In genomic region chr20:62913043-62913630, GRCh38 we compare ENCODE assay signal across 1 cellular context.
TF ChIP-seq lines count a peak whose summit lies in the region.

No MANE protein-coding gene starts in this region.

TF ChIP-seq in HepG2, 621 proteins besides CTCF, POLR2A, EP300 and RAD21 (continued from another document and continues in another):
- TF ChIP-seq GABPA (IDR thresholded peaks at IDR 0.05; ENCODE audit: low read depth, low read length) (no peak), GABPA (CRISPR knock-in tag; IDR thresholded peaks at IDR 0.05; ENCODE audit: low read depth) (no peak), ZNF775 (CRISPR knock-in tag; IDR thresholded peaks at IDR 0.05; ENCODE audit: borderline replicate concordance) (no peak), MLLT10 (CRISPR knock-in tag; IDR thresholded peaks at IDR 0.05) (no peak), THRA (CRISPR knock-in tag; IDR thresholded peaks at IDR 0.05; ENCODE audit: borderline replicate concordance) (peak; percentile 99), SNAI1 (CRISPR knock-in tag; IDR thresholded peaks at IDR 0.05; ENCODE audit: borderline replicate concordance) (no peak), PHF8 (CRISPR knock-in tag; IDR thresholded peaks at IDR 0.05) (no peak), SIN3A (IDR thresholded peaks at IDR 0.05; ENCODE audit: borderline replicate concordance, low read depth, low read length) (no peak), MIXL1 (CRISPR knock-in tag; IDR thresholded peaks at IDR 0.05) (no peak), PREB (CRISPR knock-in tag; IDR thresholded peaks at IDR 0.05) (no peak), SUZ12 (IDR thresholded peaks at IDR 0.05; ENCODE audit: low read depth, low read length) (no peak), PPARG (CRISPR knock-in tag; conservative IDR thresholded peaks at IDR 0.05) (no peak), SNAPC2 (CRISPR knock-in tag; IDR thresholded peaks at IDR 0.05) (no peak), RORA (CRISPR knock-in tag; IDR thresholded peaks at IDR 0.05) (no peak), NFRKB (IDR thresholded peaks at IDR 0.05) (no peak), ZFP90 (CRISPR knock-in tag; IDR thresholded peaks at IDR 0.05; ENCODE audit: borderline replicate concordance) (0 out of 2 replicates have a peak, but pooled peaks have one; percentile 63), TAF1 (CRISPR knock-in tag; IDR thresholded peaks at IDR 0.05) (no peak), ZNF329 (CRISPR knock-in tag; IDR thresholded peaks at IDR 0.05; ENCODE audit: low read depth) (no peak), GRHL1 (CRISPR knock-in tag; conservative IDR thresholded peaks at IDR 0.05) (no peak), U2AF2 (IDR thresholded peaks at IDR 0.05; ENCODE audit: low read depth, low read length) (no peak), ZBTB21 (CRISPR knock-in tag; IDR thresholded peaks at IDR 0.05) (no peak), ZNF670 (CRISPR knock-in tag; IDR thresholded peaks at IDR 0.05; ENCODE audit: borderline replicate concordance) (no peak), ESRRA (CRISPR knock-in tag; IDR thresholded peaks at IDR 0.05; ENCODE audit: low read depth) (no peak), NR1H2 (CRISPR knock-in tag; IDR thresholded peaks at IDR 0.05; ENCODE audit: borderline replicate concordance, low read depth) (no peak), NBN (conservative IDR thresholded peaks at IDR 0.05) (no peak), ZNF883 (CRISPR knock-in tag; IDR thresholded peaks at IDR 0.05; ENCODE audit: not compliant biosample characterization) (no peak), POGK (CRISPR knock-in tag; conservative IDR thresholded peaks at IDR 0.05) (no peak), ZMAT3 (CRISPR knock-in tag; conservative IDR thresholded peaks at IDR 0.05) (no peak), ZNF350 (CRISPR knock-in tag; IDR thresholded peaks at IDR 0.05; ENCODE audit: borderline replicate concordance, low read depth) (no peak), AHR (CRISPR knock-in tag; IDR thresholded peaks at IDR 0.05) (no peak), JUNB (CRISPR knock-in tag; IDR thresholded peaks at IDR 0.05; ENCODE audit: borderline replicate concordance) (no peak), ATF1 (CRISPR knock-in tag; IDR thresholded peaks at IDR 0.05) (no peak), PHF21A (CRISPR knock-in tag; IDR thresholded peaks at IDR 0.05) (no peak), FOXO1 (CRISPR knock-in tag; IDR thresholded peaks at IDR 0.05) (peak; percentile 66; the same call in 1 of the 2 replicates), DR1 (CRISPR knock-in tag; IDR thresholded peaks at IDR 0.05) (no peak), TRIM24 (CRISPR knock-in tag; IDR thresholded peaks at IDR 0.05) (no peak), SMARCE1 (IDR thresholded peaks at IDR 0.05; ENCODE audit: borderline replicate concordance) (no peak), ZSCAN20 (CRISPR knock-in tag; IDR thresholded peaks at IDR 0.05; ENCODE audit: borderline replicate concordance) (no peak), ZNF83 (CRISPR knock-in tag; IDR thresholded peaks at IDR 0.05; ENCODE audit: borderline replicate concordance) (no peak), CREB3 (CRISPR knock-in tag; IDR thresholded peaks at IDR 0.05) (no peak), KLF13 (CRISPR knock-in tag; IDR thresholded peaks at IDR 0.05) (no peak), ZNF160 (CRISPR knock-in tag; IDR thresholded peaks at IDR 0.05) (no peak), MLX (CRISPR knock-in tag; IDR thresholded peaks at IDR 0.05) (no peak), HMG20A (CRISPR knock-in tag; IDR thresholded peaks at IDR 0.05; ENCODE audit: borderline replicate concordance) (0 out of 2 replicates have a peak, but pooled peaks have one; percentile 39), ZKSCAN5 (CRISPR knock-in tag; IDR thresholded peaks at IDR 0.05) (no peak), NONO (IDR thresholded peaks at IDR 0.05) (no peak), NONO (CRISPR knock-in tag; conservative IDR thresholded peaks at IDR 0.05) (no peak), ZNF468 (CRISPR knock-in tag; IDR thresholded peaks at IDR 0.05) (no peak)
- TF ChIP-seq, protein P1, sequence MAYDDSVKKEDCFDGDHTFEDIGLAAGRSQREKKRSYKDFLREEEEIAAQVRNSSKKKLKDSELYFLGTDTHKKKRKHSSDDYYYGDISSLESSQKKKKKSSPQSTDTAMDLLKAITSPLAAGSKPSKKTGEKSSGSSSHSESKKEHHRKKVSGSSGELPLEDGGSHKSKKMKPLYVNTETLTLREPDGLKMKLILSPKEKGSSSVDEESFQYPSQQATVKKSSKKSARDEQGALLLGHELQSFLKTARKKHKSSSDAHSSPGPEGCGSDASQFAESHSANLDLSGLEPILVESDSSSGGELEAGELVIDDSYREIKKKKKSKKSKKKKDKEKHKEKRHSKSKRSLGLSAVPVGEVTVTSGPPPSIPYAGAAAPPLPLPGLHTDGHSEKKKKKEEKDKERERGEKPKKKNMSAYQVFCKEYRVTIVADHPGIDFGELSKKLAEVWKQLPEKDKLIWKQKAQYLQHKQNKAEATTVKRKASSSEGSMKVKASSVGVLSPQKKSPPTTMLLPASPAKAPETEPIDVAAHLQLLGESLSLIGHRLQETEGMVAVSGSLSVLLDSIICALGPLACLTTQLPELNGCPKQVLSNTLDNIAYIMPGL (CRISPR knock-in tag; IDR thresholded peaks at IDR 0.05; ENCODE audit: borderline replicate concordance in 1 of 2, low read depth in 1 of 2), result no peak
- TF ChIP-seq, protein P2, sequence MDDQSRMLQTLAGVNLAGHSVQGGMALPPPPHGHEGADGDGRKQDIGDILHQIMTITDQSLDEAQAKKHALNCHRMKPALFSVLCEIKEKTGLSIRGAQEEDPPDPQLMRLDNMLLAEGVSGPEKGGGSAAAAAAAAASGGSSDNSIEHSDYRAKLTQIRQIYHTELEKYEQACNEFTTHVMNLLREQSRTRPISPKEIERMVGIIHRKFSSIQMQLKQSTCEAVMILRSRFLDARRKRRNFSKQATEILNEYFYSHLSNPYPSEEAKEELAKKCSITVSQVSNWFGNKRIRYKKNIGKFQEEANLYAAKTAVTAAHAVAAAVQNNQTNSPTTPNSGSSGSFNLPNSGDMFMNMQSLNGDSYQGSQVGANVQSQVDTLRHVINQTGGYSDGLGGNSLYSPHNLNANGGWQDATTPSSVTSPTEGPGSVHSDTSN (CRISPR knock-in tag; IDR thresholded peaks at IDR 0.05; ENCODE audit: borderline replicate concordance), result no peak
- TF ChIP-seq, protein P3, sequence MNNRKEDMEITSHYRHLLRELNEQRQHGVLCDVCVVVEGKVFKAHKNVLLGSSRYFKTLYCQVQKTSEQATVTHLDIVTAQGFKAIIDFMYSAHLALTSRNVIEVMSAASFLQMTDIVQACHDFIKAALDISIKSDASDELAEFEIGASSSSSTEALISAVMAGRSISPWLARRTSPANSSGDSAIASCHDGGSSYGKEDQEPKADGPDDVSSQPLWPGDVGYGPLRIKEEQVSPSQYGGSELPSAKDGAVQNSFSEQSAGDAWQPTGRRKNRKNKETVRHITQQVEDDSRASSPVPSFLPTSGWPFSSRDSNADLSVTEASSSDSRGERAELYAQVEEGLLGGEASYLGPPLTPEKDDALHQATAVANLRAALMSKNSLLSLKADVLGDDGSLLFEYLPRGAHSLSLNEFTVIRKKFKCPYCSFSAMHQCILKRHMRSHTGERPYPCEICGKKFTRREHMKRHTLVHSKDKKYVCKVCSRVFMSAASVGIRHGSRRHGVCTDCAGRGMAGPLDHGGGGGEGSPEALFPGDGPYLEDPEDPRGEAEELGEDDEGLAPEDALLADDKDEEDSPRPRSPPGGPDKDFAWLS (CRISPR knock-in tag; IDR thresholded peaks at IDR 0.05; ENCODE audit: borderline replicate concordance), result no peak
- TF ChIP-seq, protein P4, sequence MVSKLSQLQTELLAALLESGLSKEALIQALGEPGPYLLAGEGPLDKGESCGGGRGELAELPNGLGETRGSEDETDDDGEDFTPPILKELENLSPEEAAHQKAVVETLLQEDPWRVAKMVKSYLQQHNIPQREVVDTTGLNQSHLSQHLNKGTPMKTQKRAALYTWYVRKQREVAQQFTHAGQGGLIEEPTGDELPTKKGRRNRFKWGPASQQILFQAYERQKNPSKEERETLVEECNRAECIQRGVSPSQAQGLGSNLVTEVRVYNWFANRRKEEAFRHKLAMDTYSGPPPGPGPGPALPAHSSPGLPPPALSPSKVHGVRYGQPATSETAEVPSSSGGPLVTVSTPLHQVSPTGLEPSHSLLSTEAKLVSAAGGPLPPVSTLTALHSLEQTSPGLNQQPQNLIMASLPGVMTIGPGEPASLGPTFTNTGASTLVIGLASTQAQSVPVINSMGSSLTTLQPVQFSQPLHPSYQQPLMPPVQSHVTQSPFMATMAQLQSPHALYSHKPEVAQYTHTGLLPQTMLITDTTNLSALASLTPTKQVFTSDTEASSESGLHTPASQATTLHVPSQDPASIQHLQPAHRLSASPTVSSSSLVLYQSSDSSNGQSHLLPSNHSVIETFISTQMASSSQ (IDR thresholded peaks at IDR 0.05; ENCODE audit: low read depth), result no peak
- TF ChIP-seq, protein P4 (CRISPR knock-in tag; IDR thresholded peaks at IDR 0.05; ENCODE audit: borderline replicate concordance), result no peak
- TF ChIP-seq, protein P5, sequence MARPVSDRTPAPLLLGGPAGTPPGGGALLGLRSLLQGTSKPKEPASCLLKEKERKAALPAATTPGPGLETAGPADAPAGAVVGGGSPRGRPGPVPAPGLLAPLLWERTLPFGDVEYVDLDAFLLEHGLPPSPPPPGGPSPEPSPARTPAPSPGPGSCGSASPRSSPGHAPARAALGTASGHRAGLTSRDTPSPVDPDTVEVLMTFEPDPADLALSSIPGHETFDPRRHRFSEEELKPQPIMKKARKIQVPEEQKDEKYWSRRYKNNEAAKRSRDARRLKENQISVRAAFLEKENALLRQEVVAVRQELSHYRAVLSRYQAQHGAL (CRISPR knock-in tag; IDR thresholded peaks at IDR 0.05; ENCODE audit: not compliant biosample characterization), result no peak
